Comparison of ENCODE assay signal across 25 cellular contexts in genomic region chr7:54477083-54477482, GRCh38.
DNase-seq lines count a peak whose midpoint lies in the region; ATAC-seq, FAIRE-seq and TF ChIP-seq lines count a peak whose summit lies in the region.
"Had no signal": no experiment of that assay in that cellular context is flagged by ENCODE, and none has a peak within 500 bp of the region (broad histone marks: within the 10 kb centered on the region; RNA-seq: fewer than 3 reads in every experiment).

No MANE protein-coding gene starts in this region.

- POLR2A ChIA-PET in K562 (lab: Yijun Ruan, JAX), result no interaction called here

- H3K27me3 ChIP-seq in OCI-LY1 (ENCODE audit: insufficient read depth, low read length) (no peaks in the 10 kb centered on the region), K562 (ENCODE audit: control insufficient read depth in 2 of 2, insufficient read depth in 2 of 2, low read length in 2 of 2) (no peaks in the 10 kb centered on the region), brain microvascular endothelial cell (replicated peaks) (no peaks in the 10 kb centered on the region)
- H3K27me3 ChIP-seq: heart right ventricle, pancreas, upper lobe of right lung had no signal

- H3K9me1 ChIP-seq in K562 (ENCODE audit: control insufficient read depth, insufficient read depth, low read length), result no peaks in the 10 kb centered on the region

- H3K79me2 ChIP-seq in OCI-LY1 (ENCODE audit: insufficient read depth, low read length) (no peaks in the 10 kb centered on the region), K562 (ENCODE audit: control insufficient read depth, insufficient read depth, low read length) (no peaks in the 10 kb centered on the region)

- no TSS peak for BruUV-seq in K562 (replicated peaks; lab: Mats Ljungman, UMichigan)

- no peaks in the 10 kb centered on the region for H3K36me3 ChIP-seq in OCI-LY1 (ENCODE audit: insufficient read depth, low read length)
- H3K36me3 ChIP-seq in K562 (ENCODE audit: control insufficient read depth, insufficient read depth, low read length), result no peaks in the 10 kb centered on the region
- H3K36me3 ChIP-seq in brain microvascular endothelial cell (replicated peaks), result no peaks in the 10 kb centered on the region
- H3K36me3 ChIP-seq: BLaER1 treated with 17β-estradiol and CSF1 and Interleukin-3, amounts not matched to agents 10 nM and 100 nM; heart right ventricle; lower lobe of right lung; pancreas; upper lobe of right lung had no signal

- H3K4me2 ChIP-seq in OCI-LY1 (ENCODE audit: low read length) (no peak overlapping the region), K562 (ENCODE audit: insufficient read depth, low read length) (no peak overlapping the region)
- H3K4me2 ChIP-seq: BLaER1 treated with 17β-estradiol and CSF1 and Interleukin-3, amounts not matched to agents 10 nM and 100 nM had no signal

- H3K4me1 ChIP-seq in OCI-LY1 (ENCODE audit: insufficient read depth, low read length, severe bottlenecking), result no peaks in the 10 kb centered on the region
- H3K4me1 ChIP-seq in K562 (replicated peaks in 1 of 2; ENCODE audit: control insufficient read depth in 2 of 2, insufficient read depth in 2 of 2, low read length in 2 of 2), result no peaks in the 10 kb centered on the region
- H3K4me1 ChIP-seq: BLaER1 treated with 17β-estradiol and CSF1 and Interleukin-3, amounts not matched to agents 10 nM and 100 nM; heart right ventricle; lower lobe of right lung; pancreas; upper lobe of right lung had no signal

- TF ChIP-seq POLR2A in K562 (conservative IDR thresholded peaks at IDR 0.05), result no peak

- ATAC-seq in K562, result no peak
- ATAC-seq: activated CD4-positive, alpha-beta T cell treated with anti-CD3 and anti-CD28 coated beads for 36 hours; effector memory CD8-positive, alpha-beta T cell; heart right ventricle; lower lobe of right lung; mucosa of descending colon; pancreas; upper lobe of right lung had no signal

- TF ChIP-seq EP300 in K562 (IDR thresholded peaks at IDR 0.05; ENCODE audit: low read length), result no peak

- H3K4me3 ChIP-seq in OCI-LY1 (ENCODE audit: low read depth, low read length, poor library complexity, severe bottlenecking), result no peak overlapping the region
- H3K4me3 ChIP-seq in K562, result no peak overlapping the region
- no peak overlapping the region for H3K4me3 ChIP-seq in brain microvascular endothelial cell (ENCODE audit: low read depth, low read length)
- H3K4me3 ChIP-seq: BLaER1 treated with 17β-estradiol and CSF1 and Interleukin-3, amounts not matched to agents 10 nM and 100 nM; heart right ventricle; lower lobe of right lung; mucosa of descending colon; pancreas; upper lobe of right lung had no signal

- no peaks in the 10 kb centered on the region for H3F3A ChIP-seq in OCI-LY1 (ENCODE audit: insufficient read depth, low read length)

- no peaks in the 10 kb centered on the region; the same call in 1 of the 2 replicates for H3K9me3 ChIP-seq in OCI-LY1 (ENCODE audit: low read length)
- H3K9me3 ChIP-seq in K562 (replicated peaks; ENCODE audit: control insufficient read depth, insufficient read depth, low read depth, low read length), result no peaks in the 10 kb centered on the region
- H3K9me3 ChIP-seq: lower lobe of right lung, mucosa of descending colon, pancreas, upper lobe of right lung had no signal

- H3K9ac ChIP-seq in OCI-LY1 (ENCODE audit: low read length), result no peak overlapping the region
- H3K9ac ChIP-seq in K562 (ENCODE audit: insufficient read depth in 1 of 2, low read depth in 2 of 2, low read length in 2 of 2), result no peak overlapping the region
- H3K9ac ChIP-seq: BLaER1 treated with 17β-estradiol and CSF1 and Interleukin-3, amounts not matched to agents 10 nM and 100 nM had no signal

- H4K20me1 ChIP-seq in OCI-LY1 (ENCODE audit: insufficient read depth, low read length) (no peaks in the 10 kb centered on the region), K562 (replicated peaks; ENCODE audit: control insufficient read depth, insufficient read depth, low read length) (no peaks in the 10 kb centered on the region)
- H4K20me1 ChIP-seq: BLaER1 treated with 17β-estradiol and CSF1 and Interleukin-3, amounts not matched to agents 10 nM and 100 nM had no signal

- FAIRE-seq in K562 (lab: Jason Lieb, UNC), result no peak
- FAIRE-seq: GM12891 had no signal

- H3K9me2 ChIP-seq in OCI-LY1 (ENCODE audit: low read depth, low read length), result no peaks in the 10 kb centered on the region

- DNase-seq in A172 (ENCODE audit: low spot score) (peak; percentile 24), K562 (ENCODE audit: extremely low read depth in 1 of 4, low spot score in 3 of 4) (no peak), NCI-H1417 (lab: John Stamatoyannopoulos, UW) (no peak), LoVo (ENCODE audit: low spot score) (no peak), brain microvascular endothelial cell (no peak)
- DNase-seq in stimulated activated CD4-positive, alpha-beta T cell treated with anti-CD3 and anti-CD28 coated beads, Interleukin-2, amount 100 ng/mL, for 24 hours, result no peak
- DNase-seq: activated CD4-positive, alpha-beta T cell treated with anti-CD3 and anti-CD28 coated beads for 36 hours; activated CD8-positive, alpha-beta memory T cell treated with anti-CD3 and anti-CD28 coated beads for 24 hours; activated effector memory CD4-positive, alpha-beta T cell treated with Interleukin-2 at 50 U/mL for 16 hours; aorta; cortex of kidney; effector memory CD8-positive, alpha-beta T cell; foreskin fibroblast; heart right ventricle; kidney glomerular epithelial cell; lower lobe of right lung; mucosa of descending colon; NCI-H2081 treated with DMSO at 0.1 percent for 48 hours; NCI-H446 treated with DMSO at 0.1 percent for 48 hours; pancreas; upper lobe of right lung had no signal

- intact Hi-C loops in K562 (cut with micrococcal nuclease), result no loop called here

- in situ Hi-C loops in K562 (cut with MboI) (no loop called here), brain microvascular endothelial cell (cut with HindIII; ENCODE audit: low pct_ligation_motif_present, low sequenced_read_pairs) (no loop called here)

- no peak overlapping the region for H2AFZ ChIP-seq in OCI-LY1 (ENCODE audit: low read length)
- no peak overlapping the region for H2AFZ ChIP-seq in K562 (ENCODE audit: low read depth, low read length)

- TF ChIP-seq CTCF in GM12873 (IDR thresholded peaks at IDR 0.05; ENCODE audit: insufficient read depth, low read depth, low read length, missing control alignments) (peak; percentile 15), OCI-LY1 (IDR thresholded peaks at IDR 0.05; ENCODE audit: low read length) (peak; percentile 36; the same call in 1 of the 2 replicates), K562 (IDR thresholded peaks at IDR 0.05 in 2 of 3, conservative IDR thresholded peaks at IDR 0.05 in 1 of 3; ENCODE audit: insufficient read depth in 2 of 3, low read depth in 1 of 3, low read length in 3 of 3) (no peak), brain microvascular endothelial cell (IDR thresholded peaks at IDR 0.05; ENCODE audit: low read depth, low read length, missing control alignments) (no peak)

- no peak for TF ChIP-seq RAD21 in K562 (CRISPR knock-in tag; conservative IDR thresholded peaks at IDR 0.05 in 1 of 2, IDR thresholded peaks at IDR 0.05 in 1 of 2)

- 0% methylated on average over 1 of the region's 1 CpG for WGBS in K562 (ENCODE audit: insufficient coverage, low coverage, missing lambda C conversion rate)

- H3K27ac ChIP-seq in OCI-LY1 (ENCODE audit: low read depth, low read length, poor library complexity, severe bottlenecking), result no peak overlapping the region
- no peak overlapping the region for H3K27ac ChIP-seq in K562 (ENCODE audit: extremely low read depth, low read depth, low read length)
- H3K27ac ChIP-seq in brain microvascular endothelial cell, result no peak overlapping the region
- H3K27ac ChIP-seq: BLaER1 treated with 17β-estradiol and CSF1 and Interleukin-3, amounts not matched to agents 10 nM and 100 nM; heart right ventricle; lower lobe of right lung; pancreas; upper lobe of right lung had no signal

- CTCF ChIA-PET in K562 (lab: Yijun Ruan, JAX; ENCODE audit: low intra/inter-chr PET ratio), result no interaction called here

TF ChIP-seq in K562, 482 proteins besides CTCF, POLR2A, EP300 and RAD21:
- TF ChIP-seq ZNF23 (CRISPR knock-in tag; IDR thresholded peaks at IDR 0.05), result no peak
- TF ChIP-seq ZNF146 (CRISPR knock-in tag; IDR thresholded peaks at IDR 0.05; ENCODE audit: unreplicated experiment), result peak; percentile 61
- TF ChIP-seq TCF15 (CRISPR knock-in tag; IDR thresholded peaks at IDR 0.05), result no peak
- TF ChIP-seq SETDB1 (IDR thresholded peaks at IDR 0.05; ENCODE audit: low read length), result no peak
- TF ChIP-seq NBN (IDR thresholded peaks at IDR 0.05; ENCODE audit: low read depth), result no peak
- no peak for TF ChIP-seq ESRRA (IDR thresholded peaks at IDR 0.05; ENCODE audit: borderline replicate concordance, low read depth)

Comparison
In these comparisons a context has a peak if more than half of its experiments do, and no peak if none do; other contexts are left out.
1. CTCF ChIP-seq: peak in GM12873 (single experiment) and OCI-LY1 (single experiment); none in K562 (0 of 3) and brain microvascular endothelial cell (single experiment).